17 cellular contexts compared by ENCODE assay signal in genomic region chr22:17838180-17838865, GRCh38.
"Had no signal": no experiment of that assay in that cellular context is flagged by ENCODE, and none has a peak within 500 bp of the region (broad histone marks: within the 10 kb centered on the region; RNA-seq: fewer than 3 reads in every experiment).

No MANE protein-coding gene starts in this region.

- ATAC-seq: naive thymus-derived CD8-positive, alpha-beta T cell; Right ventricle myocardium inferior had no signal

- H3K4me3 Mint-ChIP-seq: activated naive CD4-positive, alpha-beta T cell treated with anti-CD3 and anti-CD28 coated beads for 36 hours; naive thymus-derived CD8-positive, alpha-beta T cell had no signal

- H3K27ac Mint-ChIP-seq: activated naive CD4-positive, alpha-beta T cell treated with anti-CD3 and anti-CD28 coated beads for 36 hours; activated T-helper 2 cell treated with anti-CD3 and anti-CD28 coated beads, Interferon-gamma antibody, Interleukin-2, Interleukin-4, amounts not matched to agents 10 μg/mL and 5 μg/mL and 100 μg/mL, durations not matched to agents 14 hours and 24 hours and 36 hours; naive thymus-derived CD8-positive, alpha-beta T cell had no signal

- H3K27me3 ChIP-seq: colonic mucosa, heart right ventricle, testis had no signal

- H3K4me3 ChIP-seq: colonic mucosa, heart right ventricle, SK-N-MC, testis had no signal

- H3K4me1 ChIP-seq: colonic mucosa, parathyroid adenoma, testis had no signal

- DNase-seq: activated CD4-positive, alpha-beta T cell treated with anti-CD3 and anti-CD28 coated beads, Interleukin-2, amount 50 U/mL, for 4 hours; activated CD4-positive, CD25-positive, alpha-beta regulatory T cell treated with anti-CD3 and anti-CD28 coated beads, Interleukin-2, amount 50 U/mL, for 72 hours; activated naive CD4-positive, alpha-beta T cell treated with anti-CD3 and anti-CD28 coated beads for 36 hours; caudate nucleus; colonic mucosa; effector CD4-positive, alpha-beta T cell; heart right ventricle; mesenchymal stem cell; naive thymus-derived CD8-positive, alpha-beta T cell; small intestine; stimulated activated CD4-positive, alpha-beta T cell treated with anti-CD3 and anti-CD28 coated beads, Interleukin-4, amount 100 ng/mL, for 24 hours; stimulated activated naive CD4-positive, alpha-beta T cell; testis had no signal

- H3K27me3 Mint-ChIP-seq: naive thymus-derived CD8-positive, alpha-beta T cell had no signal

- H3K9me3 Mint-ChIP-seq: activated naive CD4-positive, alpha-beta T cell treated with anti-CD3 and anti-CD28 coated beads for 36 hours; activated T-helper 2 cell treated with anti-CD3 and anti-CD28 coated beads, Interferon-gamma antibody, Interleukin-2, Interleukin-4, amounts not matched to agents 10 μg/mL and 5 μg/mL and 100 μg/mL, durations not matched to agents 14 hours and 24 hours and 36 hours; naive thymus-derived CD8-positive, alpha-beta T cell had no signal

- H3K9me3 ChIP-seq: colonic mucosa, heart right ventricle, testis had no signal

- H3K27ac ChIP-seq: colonic mucosa, parathyroid adenoma, SK-N-MC, testis had no signal
